Comparison of ENCODE assay signal across 25 cellular contexts in the genomic region with DNA sequence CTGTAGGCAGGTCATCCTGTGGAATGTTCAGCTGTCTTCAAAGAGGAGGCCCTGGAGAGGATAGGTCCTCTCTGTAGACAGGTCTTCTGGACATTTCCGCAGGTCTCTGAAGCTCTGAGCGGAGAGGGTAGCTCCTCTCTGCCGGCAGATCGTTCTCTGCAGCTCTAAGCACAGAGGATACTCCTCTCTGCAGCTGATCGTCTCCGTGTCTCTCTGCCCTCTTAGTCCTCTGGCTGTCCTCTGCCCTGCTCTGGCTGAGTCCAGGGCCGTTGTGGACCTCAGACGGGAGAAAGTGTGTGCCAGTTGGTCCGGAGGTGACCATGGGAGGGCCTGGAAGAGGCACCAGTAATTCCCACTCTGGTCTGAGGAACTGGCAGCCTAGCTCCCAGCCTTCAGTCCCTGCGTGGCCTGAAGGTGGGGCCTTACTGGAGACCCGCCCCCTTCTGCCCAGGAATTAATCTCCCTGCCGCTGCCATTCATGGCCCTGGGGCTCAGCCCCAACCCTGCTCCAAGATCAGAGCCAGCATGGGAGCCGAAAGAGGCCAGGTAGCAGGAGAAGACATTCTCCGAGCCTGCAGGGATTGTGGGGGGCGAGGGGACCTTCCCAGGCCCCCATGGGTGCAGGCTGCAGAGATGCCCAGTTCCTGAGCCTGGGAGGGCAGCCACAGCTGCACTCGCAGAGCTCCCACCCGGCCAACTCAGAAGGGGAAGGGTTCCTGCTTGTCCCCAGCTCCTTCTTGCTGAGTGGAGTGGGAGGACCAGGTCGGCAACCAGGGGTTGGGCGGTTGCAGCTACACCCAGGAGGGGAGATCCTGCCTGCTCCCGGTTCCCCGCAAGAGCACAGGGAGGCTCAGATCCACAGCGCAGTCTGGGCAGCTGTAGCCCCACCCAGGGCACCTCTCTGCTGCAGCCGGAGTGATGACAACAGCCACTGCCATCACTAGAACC.
"Had no signal": no experiment of that assay in that cellular context is flagged by ENCODE, and none has a peak within 500 bp of the region (broad histone marks: within the 10 kb centered on the region; RNA-seq: fewer than 3 reads in every experiment).

No MANE protein-coding gene starts in this region.

- H3K36me3 ChIP-seq: breast epithelium, esophagus squamous epithelium, gastrocnemius medialis, ovary, prostate gland, right atrium auricular region, stomach, suprapubic skin had no signal

- H3K27ac ChIP-seq: breast epithelium, coronary artery, esophagus squamous epithelium, gastrocnemius medialis, ovary, prostate gland, right atrium auricular region, stomach, suprapubic skin, VCaP had no signal

- H3K4me1 ChIP-seq: breast epithelium, esophagus squamous epithelium, gastrocnemius medialis, prostate gland, right atrium auricular region, stomach, suprapubic skin had no signal

- DNase-seq: activated CD4-positive, alpha-beta T cell treated with anti-CD3 and anti-CD28 coated beads, Interleukin-2, amount 10 ng/mL, durations not matched to agents 7 days and 5 days; activated CD4-positive, CD25-positive, alpha-beta regulatory T cell treated with anti-CD3 and anti-CD28 coated beads, Interleukin-2, amount 50 U/mL, for 72 hours; activated CD8-positive, alpha-beta memory T cell treated with anti-CD3 and anti-CD28 coated beads, Interleukin-2, amount 10 ng/mL, durations not matched to agents 7 days and 5 days; activated CD8-positive, alpha-beta T cell treated with anti-CD3 and anti-CD28 coated beads for 36 hours; activated gamma-delta T cell treated with Interleukin-2 at 50 U/mL for 16 hours; activated T-cell treated with anti-CD3 and anti-CD28 coated beads for 4 hours; endodermal cell; esophagus squamous epithelium; gastrocnemius medialis; hippocampal formation; left cardiac atrium; midbrain; natural killer cell; ovary; stimulated activated CD4-positive, alpha-beta T cell treated with anti-CD3 and anti-CD28 coated beads, Interleukin-1b, Interleukin-23, amount 100 ng/mL, for 48 hours; stomach; T-cell had no signal

- H3K9me3 ChIP-seq: breast epithelium, gastrocnemius medialis, ovary, prostate gland, right atrium auricular region had no signal

- FAIRE-seq: islet of Langerhans had no signal

- H3K27me3 ChIP-seq: breast epithelium, esophagus squamous epithelium, gastrocnemius medialis, ovary, right atrium auricular region, stomach, suprapubic skin had no signal

- H3K4me3 ChIP-seq: breast epithelium, coronary artery, esophagus squamous epithelium, gastrocnemius medialis, ovary, prostate gland, right atrium auricular region, stomach, suprapubic skin had no signal

- ATAC-seq: activated CD8-positive, alpha-beta memory T cell treated with anti-CD3 and anti-CD28 coated beads, Interleukin-2, amount 10 ng/mL, durations not matched to agents 7 days and 5 days; activated CD8-positive, alpha-beta T cell treated with anti-CD3 and anti-CD28 coated beads for 36 hours; activated naive CD4-positive, alpha-beta T cell treated with anti-CD3 and anti-CD28 coated beads, Interleukin-2, amount 50 U/mL, for 72 hours; gastrocnemius medialis; left cardiac atrium; natural killer cell; T-cell had no signal
